15 cellular contexts compared by ENCODE assay signal in the genomic region with DNA sequence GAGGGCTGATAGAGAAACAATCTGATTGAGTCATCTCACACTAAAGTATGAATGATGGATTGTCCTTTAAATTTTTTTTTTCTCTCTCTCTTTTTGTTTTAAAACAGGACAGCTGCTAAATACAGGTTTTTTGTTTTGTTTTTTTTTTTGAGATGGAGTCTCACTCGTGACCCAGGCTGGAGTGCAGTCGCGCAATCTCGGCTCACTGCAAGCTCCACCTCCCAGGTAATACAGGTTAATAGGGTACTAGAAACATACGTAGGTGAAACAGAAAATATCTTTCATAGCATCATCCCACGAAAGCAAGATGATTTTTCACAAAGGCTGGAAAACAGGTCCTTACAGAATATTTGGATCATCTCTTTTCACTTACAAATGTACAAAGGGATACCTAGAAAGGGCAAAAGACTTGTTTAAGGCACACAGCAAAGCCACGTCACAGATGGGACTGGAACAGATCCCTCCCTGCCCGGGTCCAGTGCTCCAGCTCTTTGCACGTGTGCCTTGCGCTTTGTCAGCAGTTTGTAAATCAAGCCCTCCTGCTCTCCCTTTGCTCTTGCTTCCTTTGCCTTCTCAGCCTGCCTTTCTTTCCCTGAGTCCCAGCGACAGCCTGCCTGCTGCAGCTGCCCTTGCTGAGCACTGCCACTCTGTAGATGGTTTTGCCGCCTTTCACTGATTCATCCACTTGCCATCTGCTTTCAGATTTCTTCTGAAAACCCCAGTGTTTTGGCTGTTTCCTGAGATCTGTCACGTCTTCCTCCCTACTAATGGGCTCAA.
A peak's percentile ranks its signal among the peaks of the same experiment; 100 is the strongest.
DNase-seq lines count a peak whose midpoint lies in the region; FAIRE-seq and TF ChIP-seq lines count a peak whose summit lies in the region.
"Had no signal": no experiment of that assay in that cellular context is flagged by ENCODE, and none has a peak within 500 bp of the region (broad histone marks: within the 10 kb centered on the region; RNA-seq: fewer than 3 reads in every experiment).

No MANE protein-coding gene starts in this region.

- no peaks in the 10 kb centered on the region for H3K27me3 ChIP-seq in astrocyte (ENCODE audit: insufficient read depth, low read length)
- no peaks in the 10 kb centered on the region for H3K27me3 ChIP-seq in mammary epithelial cell (ENCODE audit: insufficient read depth, low read length)
- H3K27me3 ChIP-seq in tibial nerve, result no peaks in the 10 kb centered on the region
- H3K27me3 ChIP-seq: MG63, thyroid gland had no signal

- no TSS peak for BruUV-seq in mammary epithelial cell (replicated peaks; lab: Mats Ljungman, UMichigan)

- no peak overlapping the region for H3K27ac Mint-ChIP-seq in astrocyte (ENCODE audit: unreplicated experiment)
- H3K27ac Mint-ChIP-seq: mesothelial cell of epicardium had no signal

- dilution Hi-C loops in mammary epithelial cell (cut with HindIII; ENCODE audit: low sequenced_read_pairs), result no loop called here

- H3K36me3 ChIP-seq in astrocyte (ENCODE audit: insufficient read depth, low read length) (no peaks in the 10 kb centered on the region), mammary epithelial cell (ENCODE audit: insufficient read depth, low read length) (no peaks in the 10 kb centered on the region), tibial nerve (no peaks in the 10 kb centered on the region)
- H3K36me3 ChIP-seq: MG63, thyroid gland had no signal

- H2AFZ ChIP-seq in astrocyte (ENCODE audit: low read depth, low read length), result peak overlapping the region; percentile 24
- H2AFZ ChIP-seq in mammary epithelial cell (ENCODE audit: low read depth, low read length), result no peak overlapping the region

- H3K9me3 ChIP-seq in astrocyte (ENCODE audit: insufficient read depth, low read depth, low read length) (no peaks in the 10 kb centered on the region), mammary epithelial cell (replicated peaks; ENCODE audit: insufficient read depth, low read length) (no peaks in the 10 kb centered on the region), tibial nerve (no peaks in the 10 kb centered on the region)
- H3K9me3 ChIP-seq: MG63, thyroid gland had no signal

- no peak overlapping the region for H3K4me3 Mint-ChIP-seq in astrocyte (ENCODE audit: unreplicated experiment)
- H3K4me3 Mint-ChIP-seq: mesothelial cell of epicardium had no signal

- peak; percentile 43 for DNase-seq in AG20443 (ENCODE audit: low spot score)
- peak; percentile 80 for DNase-seq in NCI-H446 treated with DMSO at 0.1 percent for 48 hours (lab: John Stamatoyannopoulos, UW)
- DNase-seq in astrocyte (ENCODE audit: low read depth), result peak; percentile 14
- peak; percentile 63 for DNase-seq in kidney tubule cell (ENCODE audit: low spot score)
- no peak for DNase-seq in DMS53 treated with DMSO at 0.1 percent for 48 hours (lab: John Stamatoyannopoulos, UW; ENCODE audit: unreplicated experiment)
- no peak for DNase-seq in mammary epithelial cell
- DNase-seq in tibial nerve (ENCODE audit: low spot score in 2 of 2), result no peak
- no peak for DNase-seq in NCI-H2029 (lab: John Stamatoyannopoulos, UW)
- DNase-seq: activated CD4-positive, alpha-beta T cell treated with anti-CD3 and anti-CD28 coated beads, Interleukin-2, amount 50 U/mL, for 48 hours; aorta; MG63; T1000; thyroid gland had no signal

- in situ Hi-C loops in mammary epithelial cell (cut with MboI; ENCODE audit: low sequenced_read_pairs in 2 of 2), result no loop called here

- no peak for TF ChIP-seq POLR2A in tibial nerve (IDR thresholded peaks at IDR 0.05)

- no peak for TF ChIP-seq EP300 in tibial nerve (IDR thresholded peaks at IDR 0.05)

- H3K9ac ChIP-seq in astrocyte (ENCODE audit: low read length) (no peak overlapping the region), mammary epithelial cell (ENCODE audit: insufficient read depth, low read length) (no peak overlapping the region)

- no peaks in the 10 kb centered on the region for H3K4me1 ChIP-seq in astrocyte (ENCODE audit: insufficient read depth, low read length)
- no peaks in the 10 kb centered on the region for H3K4me1 ChIP-seq in mammary epithelial cell (ENCODE audit: insufficient read depth, low read length)
- H3K4me1 ChIP-seq in tibial nerve, result no peaks in the 10 kb centered on the region
- H3K4me1 ChIP-seq: thyroid gland had no signal

- H4K20me1 ChIP-seq in astrocyte (ENCODE audit: insufficient read depth, low read length), result no peaks in the 10 kb centered on the region
- H4K20me1 ChIP-seq in mammary epithelial cell (ENCODE audit: insufficient read depth, low read length), result no peaks in the 10 kb centered on the region

- H3K4me1 Mint-ChIP-seq in astrocyte (ENCODE audit: low read depth, unreplicated experiment), result peaks cover 2% of the 10 kb centered on the region
- H3K4me1 Mint-ChIP-seq: mesothelial cell of epicardium had no signal

- no peak overlapping the region for H3K27ac ChIP-seq in astrocyte (ENCODE audit: low read depth, low read length)
- no peak overlapping the region for H3K27ac ChIP-seq in mammary epithelial cell (ENCODE audit: insufficient read depth, low read depth, low read length)
- no peak overlapping the region for H3K27ac ChIP-seq in tibial nerve
- H3K27ac ChIP-seq: thyroid gland had no signal

- H3K4me3 ChIP-seq in astrocyte (ENCODE audit: insufficient read depth, low read depth, low read length), result no peak overlapping the region
- no peak overlapping the region for H3K4me3 ChIP-seq in mammary epithelial cell (replicated peaks in 1 of 3; ENCODE audit: insufficient read depth in 1 of 3, low read depth in 2 of 3, low read length in 3 of 3)
- no peak overlapping the region for H3K4me3 ChIP-seq in tibial nerve
- H3K4me3 ChIP-seq: MG63, thyroid gland had no signal

- peaks cover 3% of the 10 kb centered on the region for H3K27me3 Mint-ChIP-seq in astrocyte (ENCODE audit: low read depth, unreplicated experiment)

- CTCF ChIA-PET in mammary epithelial cell (lab: Charles Lee; ENCODE audit: low non-redundant PET), result no interaction called here

- FAIRE-seq in astrocyte (lab: Jason Lieb, UNC), result no peak
- FAIRE-seq: D721Med had no signal

- intact Hi-C loops in mammary epithelial cell (cut with micrococcal nuclease), result no loop called here

- H3K36me3 Mint-ChIP-seq in astrocyte (ENCODE audit: low read depth, unreplicated experiment), result no peaks in the 10 kb centered on the region
- H3K36me3 Mint-ChIP-seq: mesothelial cell of epicardium had no signal

- H3K4me2 ChIP-seq in astrocyte (ENCODE audit: low read length), result peak overlapping the region; percentile 34
- no peak overlapping the region for H3K4me2 ChIP-seq in mammary epithelial cell (ENCODE audit: insufficient read depth, low read depth, low read length)

- H3K9me3 Mint-ChIP-seq in astrocyte (ENCODE audit: unreplicated experiment), result peaks cover 2% of the 10 kb centered on the region

- WGBS in mammary epithelial cell (ENCODE audit: low coverage, missing lambda C conversion rate), result 66% methylated on average over 12 of the region's 13 CpGs
- 47 to 49% methylated on average over 13 of the region's 13 CpGs for WGBS in tibial nerve, 2 donors

- H3K79me2 ChIP-seq in astrocyte (ENCODE audit: insufficient read depth, low read length) (no peaks in the 10 kb centered on the region), mammary epithelial cell (ENCODE audit: insufficient read depth, low read length) (no peaks in the 10 kb centered on the region)

- TF ChIP-seq CTCF in astrocyte (IDR thresholded peaks at IDR 0.05; ENCODE audit: insufficient read depth, low read depth, low read length) (no peak), mammary epithelial cell (conservative IDR thresholded peaks at IDR 0.05 in 1 of 2, IDR thresholded peaks at IDR 0.05 in 1 of 2; ENCODE audit: extremely low read depth in 1 of 2, insufficient read depth in 1 of 2, low read depth in 1 of 2, low read length in 2 of 2) (no peak), tibial nerve (IDR thresholded peaks at IDR 0.05) (no peak)

Comparison
In these comparisons a context has a peak if more than half of its experiments do, and no peak if none do; other contexts are left out.
1. DNase-seq: peak in AG20443 (single experiment), NCI-H446 treated with DMSO at 0.1 percent for 48 hours (single experiment), astrocyte (single experiment) and kidney tubule cell (single experiment); none in DMS53 treated with DMSO at 0.1 percent for 48 hours (single experiment), mammary epithelial cell (single experiment), tibial nerve (0 of 2) and NCI-H2029 (single experiment).